In genomic region chr16:87897563-87898505, GRCh38 we compare ENCODE assay signal across 13 cellular contexts. TPM values are rescaled to one million over a fixed set of nuclear protein-coding genes. Genes with fewer than 3 reads are reported as not detected.
A peak's percentile ranks its signal among the peaks of the same experiment; 100 is the strongest.
DNase-seq lines count a peak whose midpoint lies in the region; ATAC-seq, FAIRE-seq and TF ChIP-seq lines count a peak whose summit lies in the region.
"Had no signal": no experiment of that assay in that cellular context is flagged by ENCODE, and none has a peak within 500 bp of the region (broad histone marks: within the 10 kb centered on the region; RNA-seq: fewer than 3 reads in every experiment).

No MANE protein-coding gene starts in this region.

- H3K27ac Mint-ChIP-seq in CD8-positive, alpha-beta T cell = peak overlapping the region; percentile 91
- peak overlapping the region; percentile 99 for H3K27ac Mint-ChIP-seq in activated CD4-positive, alpha-beta T cell treated with anti-CD3 and anti-CD28 coated beads for 36 hours
- peak overlapping the region; percentile 94 to 99 for H3K27ac Mint-ChIP-seq in activated naive CD4-positive, alpha-beta T cell treated with anti-CD3 and anti-CD28 coated beads, Interleukin-2, amount 50 U/mL, for 72 hours

- POLR2A ChIA-PET in CD8-positive, alpha-beta T cell (lab: Charles Lee) = interaction anchor here (1.4 kb wide), 1 partner anchor 26 kb away, joined by 3 read pairs; no protein-coding TSS in a partner anchor
- POLR2A ChIA-PET in activated CD4-positive, alpha-beta T cell treated with anti-CD3 and anti-CD28 coated beads for 36 hours (lab: Charles Lee) = interaction anchor here (0.7 to 3.2 kb wide), 4 partner anchors 28 to 43 kb away, joined by 3 to 46 read pairs (median 3); partner anchors contain the start of gene SLC7A5

- FAIRE-seq in GM19239 (lab: Jason Lieb, UNC) = no peak

- H3K9me3 Mint-ChIP-seq in CD8-positive, alpha-beta T cell = no peaks in the 10 kb centered on the region
- no peaks in the 10 kb centered on the region for H3K9me3 Mint-ChIP-seq in activated CD4-positive, alpha-beta T cell treated with anti-CD3 and anti-CD28 coated beads for 36 hours (ENCODE audit: low read depth)
- H3K9me3 Mint-ChIP-seq in activated naive CD4-positive, alpha-beta T cell treated with anti-CD3 and anti-CD28 coated beads, Interleukin-2, amount 50 U/mL, for 72 hours = no peaks in the 10 kb centered on the region

- H3K4me3 Mint-ChIP-seq in CD8-positive, alpha-beta T cell = peak overlapping the region; percentile 75
- H3K4me3 Mint-ChIP-seq in activated CD4-positive, alpha-beta T cell treated with anti-CD3 and anti-CD28 coated beads for 36 hours = peak overlapping the region; percentile 73

- no peaks in the 10 kb centered on the region for H3K27me3 ChIP-seq in CD8-positive, alpha-beta T cell (ENCODE audit: insufficient read depth, low read length)
- H3K27me3 ChIP-seq in upper lobe of right lung (no peaks in the 10 kb centered on the region), colonic mucosa (no peaks in the 10 kb centered on the region)

- peak; percentile 60 for ATAC-seq in CD8-positive, alpha-beta T cell
- ATAC-seq in activated CD4-positive, alpha-beta T cell treated with anti-CD3 and anti-CD28 coated beads for 36 hours = peak; percentile 58
- peak; percentile 53 to 61 for ATAC-seq in activated naive CD4-positive, alpha-beta T cell treated with anti-CD3 and anti-CD28 coated beads, Interleukin-2, amount 50 U/mL, for 72 hours
- ATAC-seq in upper lobe of right lung (no peak), left cardiac atrium (no peak)

- CTCF ChIA-PET in CD8-positive, alpha-beta T cell (lab: Charles Lee) = interaction anchor here (0.7 to 4.1 kb wide), 8 partner anchors 10 to 129 kb away, joined by 3 to 30 read pairs (median 8); partner anchors contain the start of gene SLC7A5
- CTCF ChIA-PET in activated CD4-positive, alpha-beta T cell treated with anti-CD3 and anti-CD28 coated beads for 36 hours (lab: Charles Lee) = interaction anchor here (1.0 to 5.5 kb wide), 5 partner anchors 12 to 119 kb away, joined by 3 to 64 read pairs (median 11); no protein-coding TSS in a partner anchor

- TF ChIP-seq CTCF in CD8-positive, alpha-beta T cell (IDR thresholded peaks at IDR 0.05) = no peak
- no peak for TF ChIP-seq CTCF in upper lobe of right lung (IDR thresholded peaks at IDR 0.05)
- TF ChIP-seq CTCF in colonic mucosa (IDR thresholded peaks at IDR 0.05) = no peak

- no peaks in the 10 kb centered on the region for H3K27me3 Mint-ChIP-seq in CD8-positive, alpha-beta T cell (ENCODE audit: low read depth)
- no peaks in the 10 kb centered on the region for H3K27me3 Mint-ChIP-seq in activated CD4-positive, alpha-beta T cell treated with anti-CD3 and anti-CD28 coated beads for 36 hours

- peaks cover 35% of the 10 kb centered on the region for H3K4me1 Mint-ChIP-seq in CD8-positive, alpha-beta T cell (ENCODE audit: low read depth)
- peaks cover 63% of the 10 kb centered on the region for H3K4me1 Mint-ChIP-seq in activated CD4-positive, alpha-beta T cell treated with anti-CD3 and anti-CD28 coated beads for 36 hours

- H3K9ac ChIP-seq in colonic mucosa (ENCODE audit: low read depth in 2 of 2, low read length in 2 of 2) = no peak overlapping the region

- DNase-seq in CD8-positive, alpha-beta T cell = peak in 6 of 7 experiments; percentile 32 to 77 (median 58)
- peak; percentile 81 for DNase-seq in activated CD4-positive, alpha-beta T cell treated with anti-CD3 and anti-CD28 coated beads for 36 hours
- peak; percentile 58 to 83 for DNase-seq in activated naive CD4-positive, alpha-beta T cell treated with anti-CD3 and anti-CD28 coated beads, Interleukin-2, amount 50 U/mL, for 72 hours (ENCODE audit: low spot score in 2 of 2)
- peak; percentile 77 for DNase-seq in stimulated activated CD4-positive, alpha-beta T cell treated with anti-CD3 and anti-CD28 coated beads, Interleukin-1b, Interleukin-23, amount 100 ng/mL, for 48 hours
- DNase-seq in upper lobe of right lung = no peak
- no peak for DNase-seq in GM19239 (ENCODE audit: insufficient read length, low spot score)
- DNase-seq in left cardiac atrium = no peak
- DNase-seq in colonic mucosa = no peak
- DNase-seq: NCI-H69, spleen had no signal

- H3K36me3 ChIP-seq in CD8-positive, alpha-beta T cell (ENCODE audit: insufficient read depth, low read length) = no peaks in the 10 kb centered on the region
- H3K36me3 ChIP-seq in upper lobe of right lung (no peaks in the 10 kb centered on the region), colonic mucosa (no peaks in the 10 kb centered on the region)
- H3K36me3 ChIP-seq: esophagus muscularis mucosa, HAP-1, spleen had no signal

- intact Hi-C loops in CD8-positive, alpha-beta T cell (cut with DNase I, micrococcal nuclease) = no loop called here
- intact Hi-C loops in activated CD4-positive, alpha-beta T cell treated with anti-CD3 and anti-CD28 coated beads for 36 hours (cut with DNase I, micrococcal nuclease) = loop anchor here in 1 of 2 experiments (1.0 to 5.0 kb wide), 3 partner anchors 45 to 406 kb away; partner anchors contain the start of gene ZCCHC14
- intact Hi-C loops in upper lobe of right lung (cut with DNase I) = no loop called here
- intact Hi-C loops in left cardiac atrium (cut with DNase I) = no loop called here
- intact Hi-C loops in colonic mucosa (cut with DNase I) = no loop called here

- H3K27ac ChIP-seq in CD8-positive, alpha-beta T cell (ENCODE audit: low read depth, low read length) = no peak overlapping the region
- no peak overlapping the region for H3K27ac ChIP-seq in upper lobe of right lung
- H3K27ac ChIP-seq in colonic mucosa = no peak overlapping the region
- H3K27ac ChIP-seq: esophagus muscularis mucosa had no signal

- no peak overlapping the region for H3K4me3 ChIP-seq in CD8-positive, alpha-beta T cell (ENCODE audit: low read depth, low read length)
- no peak overlapping the region for H3K4me3 ChIP-seq in upper lobe of right lung
- no peak overlapping the region for H3K4me3 ChIP-seq in colonic mucosa
- H3K4me3 ChIP-seq: esophagus muscularis mucosa, HAP-1, spleen had no signal

- no peaks in the 10 kb centered on the region for H3K9me3 ChIP-seq in CD8-positive, alpha-beta T cell (ENCODE audit: low read length)
- no peaks in the 10 kb centered on the region for H3K9me3 ChIP-seq in upper lobe of right lung
- no peaks in the 10 kb centered on the region for H3K9me3 ChIP-seq in colonic mucosa
- H3K9me3 ChIP-seq: esophagus muscularis mucosa, HAP-1, spleen had no signal

- H3K4me1 ChIP-seq in CD8-positive, alpha-beta T cell (ENCODE audit: insufficient read depth, low read length) = peaks cover 38% of the 10 kb centered on the region
- H3K4me1 ChIP-seq in upper lobe of right lung (peaks cover 4% of the 10 kb centered on the region), colonic mucosa (no peaks in the 10 kb centered on the region)
- H3K4me1 ChIP-seq: HAP-1 had no signal

- H3K36me3 Mint-ChIP-seq in CD8-positive, alpha-beta T cell = no peaks in the 10 kb centered on the region
- H3K36me3 Mint-ChIP-seq in activated CD4-positive, alpha-beta T cell treated with anti-CD3 and anti-CD28 coated beads for 36 hours (ENCODE audit: low read depth) = peaks cover 4% of the 10 kb centered on the region
- no peaks in the 10 kb centered on the region for H3K36me3 Mint-ChIP-seq in activated naive CD4-positive, alpha-beta T cell treated with anti-CD3 and anti-CD28 coated beads, Interleukin-2, amount 50 U/mL, for 72 hours

RNA-seq across cellular contexts. Expression of gene SLC7A5, which starts 28.5 kb away (rescaled TPM):
- total RNA-seq in CD8-positive, alpha-beta T cell = 100 to 1,000 TPM; 359 to 369 TPM
- total RNA-seq in activated CD4-positive, alpha-beta T cell treated with anti-CD3 and anti-CD28 coated beads for 36 hours = 100 to 1,000 TPM; 337 to 354 TPM
- total RNA-seq in activated naive CD4-positive, alpha-beta T cell treated with anti-CD3 and anti-CD28 coated beads, Interleukin-2, amount 50 U/mL, for 72 hours = 100 to 1,000 TPM; 112 to 197 TPM
- total RNA-seq in upper lobe of right lung = 13.5 TPM
- 10 to 100 TPM in 1 of 2 donors, 1 to 10 TPM in 1; 8.4 to 18.4 TPM for total RNA-seq in left cardiac atrium
- total RNA-seq in colonic mucosa = 10 to 100 TPM in 1 of 2 donors, 1 to 10 TPM in 1; 9.5 to 26.2 TPM

RNA-seq across cellular contexts. Expression of gene CA5A, which starts 38.5 kb away (rescaled TPM):
- not detected for total RNA-seq in CD8-positive, alpha-beta T cell
- not detected for total RNA-seq in activated CD4-positive, alpha-beta T cell treated with anti-CD3 and anti-CD28 coated beads for 36 hours
- not detected for total RNA-seq in activated naive CD4-positive, alpha-beta T cell treated with anti-CD3 and anti-CD28 coated beads, Interleukin-2, amount 50 U/mL, for 72 hours
- total RNA-seq in upper lobe of right lung = not detected
- not detected for total RNA-seq in left cardiac atrium
- not detected for total RNA-seq in colonic mucosa
- total RNA-seq: esophagus muscularis mucosa, lung microvascular endothelial cell, spleen had no signal

RNA-seq across cellular contexts. Expression of gene BANP, which starts 53.4 kb away (rescaled TPM):
- total RNA-seq in CD8-positive, alpha-beta T cell = 10 to 100 TPM; 55.3 to 60.6 TPM
- 10 to 100 TPM; 35.2 to 36.1 TPM for total RNA-seq in activated CD4-positive, alpha-beta T cell treated with anti-CD3 and anti-CD28 coated beads for 36 hours
- total RNA-seq in activated naive CD4-positive, alpha-beta T cell treated with anti-CD3 and anti-CD28 coated beads, Interleukin-2, amount 50 U/mL, for 72 hours = 10 to 100 TPM; 44.6 to 46.8 TPM
- total RNA-seq in upper lobe of right lung (20.6 TPM), left cardiac atrium (10 to 100 TPM; 13.9 to 16.7 TPM), colonic mucosa (10 to 100 TPM; 18.6 to 29.7 TPM)

Comparison
In these comparisons a context has a peak if more than half of its experiments do, and no peak if none do; other contexts are left out.
1. ATAC-seq: peak in CD8-positive, alpha-beta T cell (single experiment), activated CD4-positive, alpha-beta T cell treated with anti-CD3 and anti-CD28 coated beads for 36 hours (single experiment) and activated naive CD4-positive, alpha-beta T cell treated with anti-CD3 and anti-CD28 coated beads, Interleukin-2, amount 50 U/mL, for 72 hours (2 of 2); none in upper lobe of right lung (single experiment) and left cardiac atrium (0 of 2).
2. DNase-seq: peak in CD8-positive, alpha-beta T cell (6 of 7), activated CD4-positive, alpha-beta T cell treated with anti-CD3 and anti-CD28 coated beads for 36 hours (single experiment), activated naive CD4-positive, alpha-beta T cell treated with anti-CD3 and anti-CD28 coated beads, Interleukin-2, amount 50 U/mL, for 72 hours (2 of 2) and stimulated activated CD4-positive, alpha-beta T cell treated with anti-CD3 and anti-CD28 coated beads, Interleukin-1b, Interleukin-23, amount 100 ng/mL, for 48 hours (single experiment); none in upper lobe of right lung (single experiment), GM19239 (single experiment), left cardiac atrium (single experiment) and colonic mucosa (single experiment).
3. Peak in every context shown above with its lines, with median percentiles within 50 percentile points of each other: H3K27ac Mint-ChIP-seq.